Comparison of ENCODE assay signal across 1 cellular context in genomic region chr11:64290352-64290751, GRCh38.
TF ChIP-seq lines count a peak whose summit lies in the region.

No MANE protein-coding gene starts in this region.

TF ChIP-seq in GM23338, 12 proteins besides CTCF, POLR2A, EP300 and RAD21:
- TF ChIP-seq JUNB (IDR thresholded peaks at IDR 0.05; ENCODE audit: unreplicated experiment) (no peak), EZH2 (IDR thresholded peaks at IDR 0.05; ENCODE audit: low read depth, unreplicated experiment) (peak; percentile 24)
TF ChIP-seq in GM23338: peak in this region for 1.
